Comparison of ENCODE assay signal across 9 cellular contexts in genomic region chr12:112409906-112410244, GRCh38. TPM values are rescaled to one million over a fixed set of nuclear protein-coding genes. Genes with fewer than 3 reads are reported as not detected.
DNase-seq lines count a peak whose midpoint lies in the region; ATAC-seq, FAIRE-seq and TF ChIP-seq lines count a peak whose summit lies in the region.
"Had no signal": no experiment of that assay in that cellular context is flagged by ENCODE, and none has a peak within 500 bp of the region (broad histone marks: within the 10 kb centered on the region; RNA-seq: fewer than 3 reads in every experiment).

No MANE protein-coding gene starts in this region.

- WGBS in K562 (ENCODE audit: insufficient coverage, low coverage, missing lambda C conversion rate): 85% methylated on average over 9 of the region's 14 CpGs
- 95 to 96% (median 96%) methylated on average over 14 of the region's 14 CpGs for WGBS in ovary, 3 donors

- TF ChIP-seq EP300 in K562 (IDR thresholded peaks at IDR 0.05; ENCODE audit: low read length): no peak
- no peak for TF ChIP-seq EP300 in ovary (IDR thresholded peaks at IDR 0.05)

- peaks cover 1% of the 10 kb centered on the region for H3K36me3 Mint-ChIP-seq in IgD-negative memory B cell
- peaks cover 0 to 28% (median 22%) of the 10 kb centered on the region in 5 donors for H3K36me3 Mint-ChIP-seq in naive thymus-derived CD4-positive, alpha-beta T cell

- TF ChIP-seq POLR2A in K562 (conservative IDR thresholded peaks at IDR 0.05) (no peak), ovary (IDR thresholded peaks at IDR 0.05) (no peak)

- POLR2A ChIA-PET in K562 (lab: Yijun Ruan, JAX): no interaction called here
- POLR2A ChIA-PET in naive thymus-derived CD4-positive, alpha-beta T cell (lab: Charles Lee): interaction anchor here (1.3 kb wide), 1 partner anchor 9 kb away, joined by 3 read pairs; the partner anchor contains the start of gene PTPN11

- FAIRE-seq in K562 (lab: Jason Lieb, UNC): no peak

- intact Hi-C loops in K562 (cut with micrococcal nuclease) (loop anchor here (2.0 to 10.0 kb wide), 2 partner anchors 397 to 565 kb away; partner anchors contain the start of genes ERP29, MAPKAPK5 and TMEM116), ovary (cut with DNase I) (no loop called here)
- intact Hi-C loops in naive thymus-derived CD4-positive, alpha-beta T cell (cut with micrococcal nuclease): loop anchor here (1.0 to 10.0 kb wide), 12 partner anchors 8 to 1043 kb away; partner anchors contain the start of genes ERP29 (in 2 of the 2), HECTD4 (in 2 of the 2), MAPKAPK5 (in 2 of the 2) and NAA25 (in 2 of the 2)

- no peaks in the 10 kb centered on the region for H3K9me3 ChIP-seq in K562 (replicated peaks; ENCODE audit: control insufficient read depth, insufficient read depth, low read depth, low read length)
- H3K9me3 ChIP-seq in naive thymus-derived CD4-positive, alpha-beta T cell (ENCODE audit: control insufficient read depth in 2 of 3, low read length in 3 of 3): no peaks in the 10 kb centered on the region
- no peaks in the 10 kb centered on the region for H3K9me3 ChIP-seq in ovary
- H3K9me3 ChIP-seq: mucosa of descending colon had no signal

- no TSS peak for BruUV-seq in K562 (replicated peaks; lab: Mats Ljungman, UMichigan)

- peak overlapping the region; percentile 99 to 100 (median 100) for H3K4me3 Mint-ChIP-seq in IgD-negative memory B cell
- peak overlapping the region in 7 of 10 donors; percentile 97 to 100 (median 100) for H3K4me3 Mint-ChIP-seq in naive thymus-derived CD4-positive, alpha-beta T cell

- H3K9me3 Mint-ChIP-seq in IgD-negative memory B cell: no peaks in the 10 kb centered on the region
- H3K9me3 Mint-ChIP-seq in naive thymus-derived CD4-positive, alpha-beta T cell: peaks cover 0 to 3% (median 0%) of the 10 kb centered on the region in 11 donors

- in situ Hi-C loops in K562 (cut with MboI): no loop called here

- peaks cover 36% of the 10 kb centered on the region for H3K79me2 ChIP-seq in K562 (ENCODE audit: control insufficient read depth, insufficient read depth, low read length)

- H3K27me3 ChIP-seq in K562 (ENCODE audit: control insufficient read depth in 2 of 2, insufficient read depth in 2 of 2, low read length in 2 of 2) (no peaks in the 10 kb centered on the region), ovary (no peaks in the 10 kb centered on the region)
- H3K27me3 ChIP-seq in naive thymus-derived CD4-positive, alpha-beta T cell (ENCODE audit: control insufficient read depth in 2 of 2, insufficient read depth in 2 of 2, low read length in 2 of 2): no peaks in the 10 kb centered on the region

- 0 out of 4 replicates have a peak overlapping the region, but pooled peaks of 1 of the 2 experiments have one; percentile 21 for H3K9ac ChIP-seq in K562 (ENCODE audit: insufficient read depth in 1 of 2, low read depth in 2 of 2, low read length in 2 of 2)

- peaks cover 25 to 38% (median 28%) of the 10 kb centered on the region in 3 donors for H3K4me1 Mint-ChIP-seq in IgD-negative memory B cell
- peaks cover 17 to 48% (median 36%) of the 10 kb centered on the region in 7 donors for H3K4me1 Mint-ChIP-seq in naive thymus-derived CD4-positive, alpha-beta T cell

- H3K27ac ChIP-seq in 22Rv1: peak overlapping the region; percentile 89; the same call in 1 of the 2 replicates
- peak overlapping the region; percentile 96; the same call in 1 of the 3 replicates for H3K27ac ChIP-seq in K562 (ENCODE audit: extremely low read depth, low read depth, low read length)
- no peak overlapping the region for H3K27ac ChIP-seq in naive thymus-derived CD4-positive, alpha-beta T cell (ENCODE audit: low read depth, low read length)
- no peak overlapping the region for H3K27ac ChIP-seq in ovary

- CTCF ChIA-PET in K562 (lab: Yijun Ruan, JAX; ENCODE audit: low intra/inter-chr PET ratio): no interaction called here
- CTCF ChIA-PET in naive thymus-derived CD4-positive, alpha-beta T cell (lab: Charles Lee): interaction anchor here (0.8 kb wide), 1 partner anchor 23 kb away, joined by 3 read pairs; no protein-coding TSS in a partner anchor

- H3K4me3 ChIP-seq in K562 (peak overlapping the region; percentile 90), ovary (no peak overlapping the region)
- H3K4me3 ChIP-seq in naive thymus-derived CD4-positive, alpha-beta T cell (ENCODE audit: low read length): no peak overlapping the region

- H2AFZ ChIP-seq in K562 (ENCODE audit: low read depth, low read length): peak overlapping the region; percentile 86

- ATAC-seq in K562 (no peak), HG02588 (IDR thresholded peaks at IDR 0.05; ENCODE audit: unreplicated experiment) (no peak)
- ATAC-seq in naive thymus-derived CD4-positive, alpha-beta T cell: no peak

- peaks cover 12 to 21% of the 10 kb centered on the region in 2 experiments; a peak in 4 of 5 replicates for H3K4me1 ChIP-seq in K562 (replicated peaks in 1 of 2; ENCODE audit: control insufficient read depth in 2 of 2, insufficient read depth in 2 of 2, low read length in 2 of 2)
- peaks cover 18 to 20% of the 10 kb centered on the region in 2 donors for H3K4me1 ChIP-seq in naive thymus-derived CD4-positive, alpha-beta T cell (ENCODE audit: control insufficient read depth in 2 of 2, insufficient read depth in 2 of 2, low read length in 2 of 2)
- peaks cover 3% of the 10 kb centered on the region for H3K4me1 ChIP-seq in ovary (ENCODE audit: insufficient read depth)

- H3K4me2 ChIP-seq in K562 (ENCODE audit: insufficient read depth, low read length): no peak overlapping the region

- H3K27me3 Mint-ChIP-seq in IgD-negative memory B cell: no peaks in the 10 kb centered on the region
- H3K27me3 Mint-ChIP-seq in naive thymus-derived CD4-positive, alpha-beta T cell: no peaks in the 10 kb centered on the region

- H3K9me1 ChIP-seq in K562 (ENCODE audit: control insufficient read depth, insufficient read depth, low read length): no peaks in the 10 kb centered on the region

- TF ChIP-seq CTCF in 22Rv1 (IDR thresholded peaks at IDR 0.05): no peak
- no peak for TF ChIP-seq CTCF in K562 (IDR thresholded peaks at IDR 0.05 in 2 of 3, conservative IDR thresholded peaks at IDR 0.05 in 1 of 3; ENCODE audit: insufficient read depth in 2 of 3, low read depth in 1 of 3, low read length in 3 of 3)
- no peak for TF ChIP-seq CTCF in ovary (IDR thresholded peaks at IDR 0.05)

- H3K27ac Mint-ChIP-seq in IgD-negative memory B cell: peak overlapping the region; percentile 99 to 100 (median 99)
- peak overlapping the region in 8 of 9 donors; percentile 99 to 100 (median 100) for H3K27ac Mint-ChIP-seq in naive thymus-derived CD4-positive, alpha-beta T cell

- peaks cover 38% of the 10 kb centered on the region for H3K36me3 ChIP-seq in K562 (ENCODE audit: control insufficient read depth, insufficient read depth, low read length)
- H3K36me3 ChIP-seq in naive thymus-derived CD4-positive, alpha-beta T cell (ENCODE audit: control insufficient read depth in 2 of 3, insufficient read depth in 3 of 3, low read length in 3 of 3): peaks cover 9 to 33% (median 18%) of the 10 kb centered on the region in 3 experiments
- no peaks in the 10 kb centered on the region for H3K36me3 ChIP-seq in ovary

- no peak for TF ChIP-seq RAD21 in K562 (CRISPR knock-in tag; conservative IDR thresholded peaks at IDR 0.05 in 1 of 2, IDR thresholded peaks at IDR 0.05 in 1 of 2)

- H4K20me1 ChIP-seq in K562 (replicated peaks; ENCODE audit: control insufficient read depth, insufficient read depth, low read length): peaks cover 24% of the 10 kb centered on the region

- DNase-seq in K562 (ENCODE audit: extremely low read depth in 1 of 4, low spot score in 3 of 4): no peak
- DNase-seq in naive thymus-derived CD4-positive, alpha-beta T cell: no peak
- no peak for DNase-seq in ovary
- no peak for DNase-seq in globus pallidus (ENCODE audit: low spot score)
- DNase-seq in NCI-H1417 treated with DMSO at 0.1 percent for 48 hours (lab: John Stamatoyannopoulos, UW): no peak

RNA-seq across cellular contexts. Expression of gene RPL6, which starts 0.5 kb away (rescaled TPM):
- polyA plus RNA-seq in IgD-negative memory B cell: 701 TPM
- total RNA-seq in K562 (2011; cell fraction: chromatin; rRNA removed; ENCODE audit: low replicate concordance): 348 and 589 TPM in 2 replicates
- total RNA-seq in K562 (2011; cell fraction: nucleolus; rRNA removed): 314 and 317 TPM in 2 replicates
- 537 and 721 TPM in 2 replicates for total RNA-seq in K562 (2011; cell fraction: nucleoplasm; rRNA removed)
- total RNA-seq in K562 (2014; rRNA removed): 1,529 and 1,811 TPM in 2 replicates
- total RNA-seq in K562 (2014; rRNA removed; fragmentation: Illumina TruSeq; extraction: Trizol): 3,099 and 3,427 TPM in 2 replicates
- 2,718 and 2,856 TPM in 2 replicates for total RNA-seq in K562 (2015; rRNA removed; fragmentation: Illumina TruSeq; extraction: Trizol)
- total RNA-seq in K562 (2021): 1,959 and 2,095 TPM in 2 replicates
- 2,667 and 2,691 TPM in 2 replicates for polyA plus RNA-seq in K562 (2011; rRNA removed)
- 1,053 and 1,467 TPM in 2 replicates for polyA plus RNA-seq in K562 (2011; cell fraction: cytosol; rRNA removed)
- polyA plus RNA-seq in K562 (2011; cell fraction: nucleus; rRNA removed): 536 and 802 TPM in 2 replicates
- polyA plus RNA-seq in K562 (2012): 2,256 and 2,883 TPM in 2 replicates
- polyA plus RNA-seq in K562 (2014; fragmentation: Illumina TruSeq; extraction: Trizol): 2,543 and 3,103 TPM in 2 replicates
- 1,000 to 10,000 TPM; 1,519 to 1,617 TPM for polyA plus RNA-seq in K562 (2014; fragmentation: Nextera tagmentation; extraction: Ambion mirVana)
- polyA plus RNA-seq in K562 (2014; rRNA removed): 2,156 and 2,396 TPM in 2 replicates
- polyA minus RNA-seq in K562 (2011; rRNA and poly(A)+ RNA removed): 731 and 844 TPM in 2 replicates
- 462 and 473 TPM in 2 replicates for polyA minus RNA-seq in K562 (2011; cell fraction: cytosol; rRNA and poly(A)+ RNA removed)
- 140 and 278 TPM in 2 replicates for polyA minus RNA-seq in K562 (2011; cell fraction: nucleus; rRNA and poly(A)+ RNA removed)
- total RNA-seq in naive thymus-derived CD4-positive, alpha-beta T cell: 1,000 to 10,000 TPM; 1,134 to 1,668 (median 1,601) TPM
- 100 to 1,000 TPM; 697 to 787 TPM for polyA plus RNA-seq in naive thymus-derived CD4-positive, alpha-beta T cell
- total RNA-seq in ovary: 1,000 to 10,000 TPM; 1,882 to 2,969 (median 2,080) TPM
- polyA plus RNA-seq in ovary: 1,000 to 10,000 TPM; 2,099 to 3,614 TPM

RNA-seq across cellular contexts. Expression of gene PTPN11, which starts 8.9 kb away (rescaled TPM):
- polyA plus RNA-seq in IgD-negative memory B cell (69.9 TPM), K562 (2011; rRNA removed) (56.0 and 79.7 TPM in 2 replicates), K562 (2014; fragmentation: Illumina TruSeq; extraction: Trizol) (72.8 and 83.0 TPM in 2 replicates), K562 (2014; fragmentation: Nextera tagmentation; extraction: Ambion mirVana) (10 to 100 TPM; 22.5 to 31.7 TPM), K562 (2014; rRNA removed) (50.5 and 52.5 TPM in 2 replicates), ovary (10 to 100 TPM; 22.1 to 49.0 TPM)
- total RNA-seq in K562 (2011; cell fraction: chromatin; rRNA removed; ENCODE audit: low replicate concordance): 24.8 and 82.7 TPM in 2 replicates
- 12.2 and 13.9 TPM in 2 replicates for total RNA-seq in K562 (2011; cell fraction: nucleolus; rRNA removed)
- 23.9 and 32.5 TPM in 2 replicates for total RNA-seq in K562 (2011; cell fraction: nucleoplasm; rRNA removed)
- total RNA-seq in K562 (2014; rRNA removed) (59.6 and 64.9 TPM in 2 replicates), K562 (2014; rRNA removed; fragmentation: Illumina TruSeq; extraction: Trizol) (98.8 and 113 TPM in 2 replicates), K562 (2015; rRNA removed; fragmentation: Illumina TruSeq; extraction: Trizol) (92.7 and 100 TPM in 2 replicates), K562 (2021) (111 and 126 TPM in 2 replicates), ovary (10 to 100 TPM; 26.8 to 94.6 (median 68.1) TPM)
- polyA plus RNA-seq in K562 (2011; cell fraction: cytosol; rRNA removed): 36.0 and 44.8 TPM in 2 replicates
- polyA plus RNA-seq in K562 (2011; cell fraction: nucleus; rRNA removed): 15.8 and 16.7 TPM in 2 replicates
- polyA plus RNA-seq in K562 (2012): 41.2 and 58.2 TPM in 2 replicates
- polyA minus RNA-seq in K562 (2011; rRNA and poly(A)+ RNA removed): 180 and 192 TPM in 2 replicates
- 66.4 and 78.4 TPM in 2 replicates for polyA minus RNA-seq in K562 (2011; cell fraction: cytosol; rRNA and poly(A)+ RNA removed)
- 14.3 and 24.5 TPM in 2 replicates for polyA minus RNA-seq in K562 (2011; cell fraction: nucleus; rRNA and poly(A)+ RNA removed)
- total RNA-seq in naive thymus-derived CD4-positive, alpha-beta T cell: 10 to 100 TPM; 43.5 to 94.7 (median 46.7) TPM
- polyA plus RNA-seq in naive thymus-derived CD4-positive, alpha-beta T cell: 10 to 100 TPM; 70.2 to 78.1 TPM

RNA-seq across cellular contexts. Expression of gene HECTD4, which starts 27.6 kb away (rescaled TPM):
- 6.8 TPM for polyA plus RNA-seq in IgD-negative memory B cell
- 228 and 304 TPM in 2 replicates for total RNA-seq in K562 (2011; cell fraction: chromatin; rRNA removed; ENCODE audit: low replicate concordance)
- total RNA-seq in K562 (2011; cell fraction: nucleolus; rRNA removed): 113 and 121 TPM in 2 replicates
- total RNA-seq in K562 (2011; cell fraction: nucleoplasm; rRNA removed): 142 and 162 TPM in 2 replicates
- 8.4 and 12.5 TPM in 2 replicates for total RNA-seq in K562 (2014; rRNA removed)
- 13.5 and 15.0 TPM in 2 replicates for total RNA-seq in K562 (2014; rRNA removed; fragmentation: Illumina TruSeq; extraction: Trizol)
- 15.6 and 17.3 TPM in 2 replicates for total RNA-seq in K562 (2015; rRNA removed; fragmentation: Illumina TruSeq; extraction: Trizol)
- total RNA-seq in K562 (2021): 25.2 and 33.3 TPM in 2 replicates
- polyA plus RNA-seq in K562 (2011; rRNA removed): 11.0 and 16.1 TPM in 2 replicates
- polyA plus RNA-seq in K562 (2011; cell fraction: cytosol; rRNA removed): 6.2 and 6.6 TPM in 2 replicates
- polyA plus RNA-seq in K562 (2011; cell fraction: nucleus; rRNA removed): 57.5 and 62.2 TPM in 2 replicates
- polyA plus RNA-seq in K562 (2012): 17.5 and 22.3 TPM in 2 replicates
- 13.6 and 14.6 TPM in 2 replicates for polyA plus RNA-seq in K562 (2014; fragmentation: Illumina TruSeq; extraction: Trizol)
- polyA plus RNA-seq in K562 (2014; fragmentation: Nextera tagmentation; extraction: Ambion mirVana): 1 to 10 TPM; 3.5 to 4.5 TPM
- polyA plus RNA-seq in K562 (2014; rRNA removed): 11.5 and 14.7 TPM in 2 replicates
- polyA minus RNA-seq in K562 (2011; rRNA and poly(A)+ RNA removed): 56.9 and 62.2 TPM in 2 replicates
- 24.2 and 31.3 TPM in 2 replicates for polyA minus RNA-seq in K562 (2011; cell fraction: cytosol; rRNA and poly(A)+ RNA removed)
- polyA minus RNA-seq in K562 (2011; cell fraction: nucleus; rRNA and poly(A)+ RNA removed): 47.9 and 93.0 TPM in 2 replicates
- 10 to 100 TPM; 44.9 to 57.7 (median 51.4) TPM for total RNA-seq in naive thymus-derived CD4-positive, alpha-beta T cell
- 1 to 10 TPM; 3.1 to 4.9 TPM for polyA plus RNA-seq in naive thymus-derived CD4-positive, alpha-beta T cell
- 10 to 100 TPM; 25.3 to 47.3 (median 37.2) TPM for total RNA-seq in ovary
- polyA plus RNA-seq in ovary: 10 to 100 TPM; 12.3 to 28.3 TPM

Comparison
In these comparisons a context has a peak if more than half of its experiments do, and no peak if none do; other contexts are left out.
1. H3K27ac ChIP-seq: peak in 22Rv1 (single experiment) and K562 (single experiment); none in naive thymus-derived CD4-positive, alpha-beta T cell (single experiment) and ovary (0 of 2).
2. intact Hi-C loops: an anchor here in K562 (2.0 to 10.0 kb wide) and naive thymus-derived CD4-positive, alpha-beta T cell (1.0 to 10.0 kb wide); none called in ovary.